In genomic region chr2:190875881-190876280, GRCh38 we compare ENCODE assay signal across 18 cellular contexts. TPM values are rescaled to one million over a fixed set of nuclear protein-coding genes. Genes with fewer than 3 reads are reported as not detected.
A peak's percentile ranks its signal among the peaks of the same experiment; 100 is the strongest.
DNase-seq lines count a peak whose midpoint lies in the region; ATAC-seq and TF ChIP-seq lines count a peak whose summit lies in the region.
"Had no signal": no experiment of that assay in that cellular context is flagged by ENCODE, and none has a peak within 500 bp of the region (broad histone marks: within the 10 kb centered on the region; RNA-seq: fewer than 3 reads in every experiment).

No MANE protein-coding gene starts in this region.

- H3K27me3 Mint-ChIP-seq in stimulated activated naive CD8-positive, alpha-beta T cell treated with anti-CD3 and anti-CD28 coated beads, Interleukin-15, Interleukin-2, amounts not matched to agents 100 ng/mL and 50 ng/mL, for 24 hours: no peaks in the 10 kb centered on the region
- no peaks in the 10 kb centered on the region for H3K27me3 Mint-ChIP-seq in T-cell
- no peaks in the 10 kb centered on the region for H3K27me3 Mint-ChIP-seq in activated naive CD8-positive, alpha-beta T cell treated with anti-CD3 and anti-CD28 coated beads for 36 hours
- H3K27me3 Mint-ChIP-seq in stimulated activated naive CD8-positive, alpha-beta T cell treated with anti-CD3 and anti-CD28 coated beads, Interleukin-15, amount 100 ng/mL, for 72 hours: no peaks in the 10 kb centered on the region

- POLR2A ChIA-PET in T-cell (lab: Charles Lee): no interaction called here
- POLR2A ChIA-PET in GM10248 (lab: Yijun Ruan, JAX): interaction anchor here (1.1 kb wide), 1 partner anchor 11 kb away, joined by 3 read pairs; no protein-coding TSS in a partner anchor

- peak overlapping the region; percentile 50 for H3K27ac Mint-ChIP-seq in stimulated activated naive CD8-positive, alpha-beta T cell treated with anti-CD3 and anti-CD28 coated beads, Interleukin-15, Interleukin-2, amounts not matched to agents 100 ng/mL and 50 ng/mL, for 24 hours
- H3K27ac Mint-ChIP-seq in T-cell: peak overlapping the region; percentile 81 to 87
- H3K27ac Mint-ChIP-seq in activated naive CD8-positive, alpha-beta T cell treated with anti-CD3 and anti-CD28 coated beads for 36 hours: peak overlapping the region; percentile 51
- peak overlapping the region in 1 of 2 donors; percentile 96 for H3K27ac Mint-ChIP-seq in stimulated activated naive CD8-positive, alpha-beta T cell treated with anti-CD3 and anti-CD28 coated beads, Interleukin-15, amount 100 ng/mL, for 72 hours
- H3K27ac Mint-ChIP-seq: nephron had no signal

- H3K9me3 Mint-ChIP-seq in stimulated activated naive CD8-positive, alpha-beta T cell treated with anti-CD3 and anti-CD28 coated beads, Interleukin-15, Interleukin-2, amounts not matched to agents 100 ng/mL and 50 ng/mL, for 24 hours: no peaks in the 10 kb centered on the region
- no peaks in the 10 kb centered on the region for H3K9me3 Mint-ChIP-seq in T-cell
- H3K9me3 Mint-ChIP-seq in activated naive CD8-positive, alpha-beta T cell treated with anti-CD3 and anti-CD28 coated beads for 36 hours: peaks cover 1% of the 10 kb centered on the region
- peaks cover 6 to 7% of the 10 kb centered on the region in 2 donors for H3K9me3 Mint-ChIP-seq in stimulated activated naive CD8-positive, alpha-beta T cell treated with anti-CD3 and anti-CD28 coated beads, Interleukin-15, amount 100 ng/mL, for 72 hours
- H3K9me3 Mint-ChIP-seq: nephron had no signal

- H3K4me1 Mint-ChIP-seq in stimulated activated naive CD8-positive, alpha-beta T cell treated with anti-CD3 and anti-CD28 coated beads, Interleukin-15, Interleukin-2, amounts not matched to agents 100 ng/mL and 50 ng/mL, for 24 hours (ENCODE audit: low read depth): peaks cover 35% of the 10 kb centered on the region
- peaks cover 19 to 36% (median 34%) of the 10 kb centered on the region in 3 donors for H3K4me1 Mint-ChIP-seq in T-cell
- peaks cover 17% of the 10 kb centered on the region for H3K4me1 Mint-ChIP-seq in activated naive CD8-positive, alpha-beta T cell treated with anti-CD3 and anti-CD28 coated beads for 36 hours
- peaks cover 19% of the 10 kb centered on the region for H3K4me1 Mint-ChIP-seq in stimulated activated naive CD8-positive, alpha-beta T cell treated with anti-CD3 and anti-CD28 coated beads, Interleukin-15, amount 100 ng/mL, for 72 hours
- H3K4me1 Mint-ChIP-seq: nephron had no signal

- H3K4me3 Mint-ChIP-seq in stimulated activated naive CD8-positive, alpha-beta T cell treated with anti-CD3 and anti-CD28 coated beads, Interleukin-15, Interleukin-2, amounts not matched to agents 100 ng/mL and 50 ng/mL, for 24 hours: peak overlapping the region; percentile 55
- peak overlapping the region in 1 of 3 donors; percentile 39 for H3K4me3 Mint-ChIP-seq in T-cell
- H3K4me3 Mint-ChIP-seq in activated naive CD8-positive, alpha-beta T cell treated with anti-CD3 and anti-CD28 coated beads for 36 hours: peak overlapping the region; percentile 61
- H3K4me3 Mint-ChIP-seq in stimulated activated naive CD8-positive, alpha-beta T cell treated with anti-CD3 and anti-CD28 coated beads, Interleukin-15, amount 100 ng/mL, for 72 hours: peak overlapping the region; percentile 68 to 77
- H3K4me3 Mint-ChIP-seq: nephron had no signal

- CTCF ChIA-PET in T-cell (lab: Charles Lee): interaction anchor here (0.8 to 1.8 kb wide), 6 partner anchors 11 to 556 kb away, joined by 3 to 9 read pairs (median 4); partner anchors contain the start of gene HIBCH (in 1 of the 2)
- CTCF ChIA-PET in GM10248 (lab: Yijun Ruan, JAX): interaction anchor here (1.0 to 1.5 kb wide), 4 partner anchors 9 to 31 kb away, joined by 3 to 13 read pairs (median 4); no protein-coding TSS in a partner anchor

- DNase-seq in stimulated activated naive CD8-positive, alpha-beta T cell treated with anti-CD3 and anti-CD28 coated beads, Interleukin-15, Interleukin-2, amounts not matched to agents 100 U/mL and 50 U/mL, for 24 hours: no peak
- DNase-seq in T-cell: peak in 16 of 34 experiments; percentile 1 to 26 (median 14)
- DNase-seq in activated naive CD8-positive, alpha-beta T cell treated with anti-CD3 and anti-CD28 coated beads for 36 hours: no peak
- no peak for DNase-seq in stimulated activated naive CD8-positive, alpha-beta T cell treated with anti-CD3 and anti-CD28 coated beads, Interleukin-15, amount 100 ng/mL, for 72 hours
- no peak for DNase-seq in GM10248 (ENCODE audit: extremely low spot score)
- DNase-seq in Right ventricle myocardium superior: no peak
- DNase-seq in NCI-H510A (lab: John Stamatoyannopoulos, UW): no peak
- DNase-seq: activated CD4-positive, alpha-beta T cell treated with anti-CD3 and anti-CD28 coated beads for 1 hour; colonic mucosa; hippocampal formation; islet precursor cell; MG63; NCI-H82; PC-3; SJCRH30; T-helper 9 cell had no signal

- no peak for TF ChIP-seq CTCF in GM10248 (IDR thresholded peaks at IDR 0.05; ENCODE audit: control extremely low read depth, extremely low read depth, low read depth, missing control alignments)

- intact Hi-C loops in Right ventricle myocardium superior (cut with DNase I): no loop called here

- H3K36me3 Mint-ChIP-seq in stimulated activated naive CD8-positive, alpha-beta T cell treated with anti-CD3 and anti-CD28 coated beads, Interleukin-15, Interleukin-2, amounts not matched to agents 100 ng/mL and 50 ng/mL, for 24 hours (ENCODE audit: low read depth): no peaks in the 10 kb centered on the region
- H3K36me3 Mint-ChIP-seq in T-cell: no peaks in the 10 kb centered on the region
- peaks cover 10% of the 10 kb centered on the region for H3K36me3 Mint-ChIP-seq in activated naive CD8-positive, alpha-beta T cell treated with anti-CD3 and anti-CD28 coated beads for 36 hours

- no peak for ATAC-seq in stimulated activated naive CD8-positive, alpha-beta T cell treated with anti-CD3 and anti-CD28 coated beads, Interleukin-15, Interleukin-2, amounts not matched to agents 100 U/mL and 50 U/mL, for 24 hours
- peak in 1 of 4 experiments; percentile 7 for ATAC-seq in T-cell (replicated peaks in 1 of 4)
- ATAC-seq in stimulated activated naive CD8-positive, alpha-beta T cell treated with anti-CD3 and anti-CD28 coated beads, Interleukin-15, amount 100 ng/mL, for 72 hours: no peak
- no peak for ATAC-seq in Right ventricle myocardium superior (ENCODE audit: poor library complexity)
- ATAC-seq: PC-3 had no signal

RNA-seq across cellular contexts. Expression of gene GLS, which starts 4.7 kb away (rescaled TPM):
- total RNA-seq in T-cell (100 to 1,000 TPM; 192 to 233 (median 209) TPM), Right ventricle myocardium superior (52.3 TPM)
- 100 to 1,000 TPM; 192 to 201 TPM for total RNA-seq in activated naive CD8-positive, alpha-beta T cell treated with anti-CD3 and anti-CD28 coated beads for 36 hours
